In genomic region chr16:7393680-7394079, GRCh38 we compare ENCODE assay signal across 7 cellular contexts.
"Had no signal": no experiment of that assay in that cellular context is flagged by ENCODE, and none has a peak within 500 bp of the region (broad histone marks: within the 10 kb centered on the region; RNA-seq: fewer than 3 reads in every experiment).

No MANE protein-coding gene starts in this region.

- FAIRE-seq: HTR-8/SVneo had no signal

- H3K36me3 Mint-ChIP-seq: IgD-negative memory B cell had no signal

- H3K27me3 Mint-ChIP-seq: IgD-negative memory B cell had no signal

- H3K4me3 ChIP-seq: GM23248 had no signal

- H3K27ac ChIP-seq: GM23248 had no signal

- DNase-seq: GM23248, GOT3, H7, HCEC 1CT, KBM-7 had no signal

- H3K4me1 Mint-ChIP-seq: IgD-negative memory B cell had no signal

- H3K4me3 Mint-ChIP-seq: IgD-negative memory B cell had no signal
